Comparison of ENCODE assay signal across 22 cellular contexts in genomic region chr22:20389288-20389687, GRCh38.
"Had no signal": no experiment of that assay in that cellular context is flagged by ENCODE, and none has a peak within 500 bp of the region (broad histone marks: within the 10 kb centered on the region; RNA-seq: fewer than 3 reads in every experiment).

No MANE protein-coding gene starts in this region.

- H3K27ac Mint-ChIP-seq: naive thymus-derived CD8-positive, alpha-beta T cell; nephron progenitor cell; stimulated activated effector memory CD8-positive, alpha-beta T cell treated with anti-CD3 and anti-CD28 coated beads, Interleukin-12 subunit alpha, Interleukin-12 subunit beta, amount 100 ng/mL, for 72 hours had no signal

- ATAC-seq: heart right ventricle; left colon; naive thymus-derived CD8-positive, alpha-beta T cell; stimulated activated effector memory CD8-positive, alpha-beta T cell treated with anti-CD3 and anti-CD28 coated beads, Interleukin-12 subunit alpha, Interleukin-12 subunit beta, amount 100 ng/mL, for 72 hours had no signal

- DNase-seq: dorsolateral prefrontal cortex; effector CD8-positive, alpha-beta T cell; esophagus squamous epithelium; foreskin melanocyte; glutamatergic neuron; heart right ventricle; hippocampal formation; left colon; left ventricle myocardium inferior; mammary epithelial cell; mesendoderm; naive thymus-derived CD8-positive, alpha-beta T cell; nephron progenitor cell; nucleus accumbens; sigmoid colon; stimulated activated CD4-positive, alpha-beta T cell treated with anti-CD3 and anti-CD28 coated beads, Interleukin-2, amount 100 ng/mL, for 24 hours; stimulated activated CD4-positive, alpha-beta T cell treated with anti-CD3 and anti-CD28 coated beads, Interleukin-4, amount 100 ng/mL, for 24 hours; stimulated activated naive CD4-positive, alpha-beta T cell treated with Interleukin-2 at 50 U/mL for 16 hours; stomach; thyroid gland; trophoblast cell had no signal

- H3K9me3 Mint-ChIP-seq: stimulated activated effector memory CD8-positive, alpha-beta T cell treated with anti-CD3 and anti-CD28 coated beads, Interleukin-12 subunit alpha, Interleukin-12 subunit beta, amount 100 ng/mL, for 72 hours had no signal

- H3K4me1 Mint-ChIP-seq: stimulated activated effector memory CD8-positive, alpha-beta T cell treated with anti-CD3 and anti-CD28 coated beads, Interleukin-12 subunit alpha, Interleukin-12 subunit beta, amount 100 ng/mL, for 72 hours had no signal

- H3K36me3 Mint-ChIP-seq: stimulated activated effector memory CD8-positive, alpha-beta T cell treated with anti-CD3 and anti-CD28 coated beads, Interleukin-12 subunit alpha, Interleukin-12 subunit beta, amount 100 ng/mL, for 72 hours had no signal

- H3K4me3 Mint-ChIP-seq: naive thymus-derived CD8-positive, alpha-beta T cell; nephron progenitor cell; stimulated activated effector memory CD8-positive, alpha-beta T cell treated with anti-CD3 and anti-CD28 coated beads, Interleukin-12 subunit alpha, Interleukin-12 subunit beta, amount 100 ng/mL, for 72 hours had no signal
